ENCODE assay signal across 8 cellular contexts in the genomic region with DNA sequence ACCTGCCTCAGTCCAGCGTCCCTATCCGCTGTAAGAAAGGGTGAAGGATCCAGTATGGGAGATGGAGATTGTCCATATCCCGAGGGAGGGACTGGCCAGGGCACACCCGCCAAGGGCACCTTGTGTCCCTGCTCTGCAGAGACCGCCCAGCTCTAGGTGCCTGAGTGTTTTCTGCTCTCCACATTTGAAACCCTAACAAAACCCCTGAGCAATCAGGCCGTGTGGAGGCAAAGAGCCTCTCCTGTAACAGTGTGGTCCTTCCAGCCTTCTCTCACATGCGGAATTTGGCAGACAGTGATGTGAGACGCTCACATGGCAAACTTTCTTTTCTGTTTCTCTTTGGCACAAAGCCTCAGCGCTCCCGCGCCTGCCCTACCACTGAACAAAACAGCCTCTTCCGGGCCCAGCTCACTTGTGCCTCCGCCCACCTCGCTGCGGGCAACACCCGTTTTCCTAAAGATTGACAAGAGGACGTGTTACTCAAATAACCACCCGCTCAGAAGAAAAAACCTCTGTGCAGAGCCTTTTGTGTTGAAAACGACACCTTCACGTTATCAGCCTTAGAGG.
DNase-seq lines count a peak whose midpoint lies in the region; ATAC-seq, FAIRE-seq and TF ChIP-seq lines count a peak whose summit lies in the region.

No MANE protein-coding gene starts in this region.

- peak; percentile 32 to 51; a peak in 3 of 6 replicates for ATAC-seq in A549
- ATAC-seq in left cardiac atrium: peak; percentile 62 to 79
- ATAC-seq in HG03039 (IDR thresholded peaks at IDR 0.05; ENCODE audit: unreplicated experiment): no peak

- TF ChIP-seq RAD21 in A549 (conservative IDR thresholded peaks at IDR 0.05 in 1 of 2, IDR thresholded peaks at IDR 0.05 in 1 of 2): no peak

- TF ChIP-seq EP300 in A549 (IDR thresholded peaks at IDR 0.05): no peak

- no peak for TF ChIP-seq CTCF in A549 (IDR thresholded peaks at IDR 0.05)
- no peak for TF ChIP-seq CTCF in spleen (IDR thresholded peaks at IDR 0.05 in 8 of 11, conservative IDR thresholded peaks at IDR 0.05 in 3 of 11)

- H3K27ac ChIP-seq in A549 (no peak overlapping the region), spleen (peak overlapping the region in 7 of 8 donors; percentile 48 to 77 (median 70))

- H3K9me3 ChIP-seq in A549 (no peaks in the 10 kb centered on the region), spleen (no peaks in the 10 kb centered on the region)

- 18% methylated on average over 20 of the region's 20 CpGs for WGBS in A549 (ENCODE audit: missing lambda C conversion rate)
- WGBS in spleen, 5 donors: 18 to 23% (median 20%) methylated on average over 19 to 20 of the region's 20 CpGs

- no peaks in the 10 kb centered on the region for H3K36me3 ChIP-seq in spleen

- H3K4me3 ChIP-seq in A549: no peak overlapping the region; the same call in 2 of the 3 replicates
- H3K4me3 ChIP-seq in spleen: peak overlapping the region in 3 of 8 donors; percentile 3 to 45 (median 10)

- intact Hi-C loops in left cardiac atrium (cut with DNase I) (no loop called here), spleen (cut with DNase I; ENCODE audit: low total_unique reads) (no loop called here)

- CTCF ChIA-PET in A549 (lab: Yijun Ruan, JAX): no interaction called here

- H3K27me3 ChIP-seq in spleen (replicated peaks in 1 of 7): peaks cover 0 to 17% (median 0%) of the 10 kb centered on the region in 7 donors

- no peak for TF ChIP-seq POLR2A in A549 (IDR thresholded peaks at IDR 0.05; ENCODE audit: low read length)
- no peak for TF ChIP-seq POLR2A in spleen (IDR thresholded peaks at IDR 0.05)

- H3K4me1 ChIP-seq in A549: no peaks in the 10 kb centered on the region
- peaks cover 0 to 56% (median 26%) of the 10 kb centered on the region in 6 donors for H3K4me1 ChIP-seq in spleen

- FAIRE-seq in A549 (lab: Jason Lieb, UNC): no peak

- POLR2A ChIA-PET in A549 (lab: Yijun Ruan, JAX): no interaction called here

- peak overlapping the region; percentile 37 for H3K4me2 ChIP-seq in A549

- DNase-seq in A549 (ENCODE audit: low read depth in 1 of 2, low spot score in 1 of 2): no peak
- peak; percentile 85 for DNase-seq in NCI-H2107 treated with DMSO at 0.1 percent for 48 hours (lab: John Stamatoyannopoulos, UW; ENCODE audit: unreplicated experiment)
- DNase-seq in activated CD8-positive, alpha-beta memory T cell treated with anti-CD3 and anti-CD28 coated beads for 24 hours: peak; percentile 83
- peak; percentile 76 for DNase-seq in left cardiac atrium
- DNase-seq in spleen: peak; percentile 91
- DNase-seq in dedifferentiated amniotic fluid mesenchymal stem cell (ENCODE audit: extremely low spot score): no peak
- no peak for DNase-seq in NCI-H1092 treated with DMSO at 0.1 percent for 48 hours (lab: John Stamatoyannopoulos, UW)

TF ChIP-seq in A549, 52 proteins besides CTCF, POLR2A, EP300 and RAD21:
- no peak for TF ChIP-seq POLR2AphosphoS2 (conservative IDR thresholded peaks at IDR 0.05; ENCODE audit: low read length)
- no peak for TF ChIP-seq NR3C1 (IDR thresholded peaks at IDR 0.05)
- TF ChIP-seq KDM1A (IDR thresholded peaks at IDR 0.05; ENCODE audit: low read depth): no peak
- TF ChIP-seq, protein P1, sequence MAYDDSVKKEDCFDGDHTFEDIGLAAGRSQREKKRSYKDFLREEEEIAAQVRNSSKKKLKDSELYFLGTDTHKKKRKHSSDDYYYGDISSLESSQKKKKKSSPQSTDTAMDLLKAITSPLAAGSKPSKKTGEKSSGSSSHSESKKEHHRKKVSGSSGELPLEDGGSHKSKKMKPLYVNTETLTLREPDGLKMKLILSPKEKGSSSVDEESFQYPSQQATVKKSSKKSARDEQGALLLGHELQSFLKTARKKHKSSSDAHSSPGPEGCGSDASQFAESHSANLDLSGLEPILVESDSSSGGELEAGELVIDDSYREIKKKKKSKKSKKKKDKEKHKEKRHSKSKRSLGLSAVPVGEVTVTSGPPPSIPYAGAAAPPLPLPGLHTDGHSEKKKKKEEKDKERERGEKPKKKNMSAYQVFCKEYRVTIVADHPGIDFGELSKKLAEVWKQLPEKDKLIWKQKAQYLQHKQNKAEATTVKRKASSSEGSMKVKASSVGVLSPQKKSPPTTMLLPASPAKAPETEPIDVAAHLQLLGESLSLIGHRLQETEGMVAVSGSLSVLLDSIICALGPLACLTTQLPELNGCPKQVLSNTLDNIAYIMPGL (CRISPR knock-in tag; IDR thresholded peaks at IDR 0.05; ENCODE audit: borderline replicate concordance): no peak
- TF ChIP-seq CBX8 (IDR thresholded peaks at IDR 0.05): no peak
- no peak for TF ChIP-seq PHF8 (IDR thresholded peaks at IDR 0.05; ENCODE audit: borderline replicate concordance, low read depth)
- no peak for TF ChIP-seq HOXB5 (CRISPR knock-in tag; IDR thresholded peaks at IDR 0.05)
- TF ChIP-seq RFX5 (IDR thresholded peaks at IDR 0.05): no peak
- TF ChIP-seq EHMT2 (IDR thresholded peaks at IDR 0.05; ENCODE audit: low read depth): no peak
- TF ChIP-seq, protein P2, sequence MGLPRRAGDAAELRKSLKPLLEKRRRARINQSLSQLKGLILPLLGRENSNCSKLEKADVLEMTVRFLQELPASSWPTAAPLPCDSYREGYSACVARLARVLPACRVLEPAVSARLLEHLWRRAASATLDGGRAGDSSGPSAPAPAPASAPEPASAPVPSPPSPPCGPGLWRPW (IDR thresholded peaks at IDR 0.05): no peak
- TF ChIP-seq, protein P3, sequence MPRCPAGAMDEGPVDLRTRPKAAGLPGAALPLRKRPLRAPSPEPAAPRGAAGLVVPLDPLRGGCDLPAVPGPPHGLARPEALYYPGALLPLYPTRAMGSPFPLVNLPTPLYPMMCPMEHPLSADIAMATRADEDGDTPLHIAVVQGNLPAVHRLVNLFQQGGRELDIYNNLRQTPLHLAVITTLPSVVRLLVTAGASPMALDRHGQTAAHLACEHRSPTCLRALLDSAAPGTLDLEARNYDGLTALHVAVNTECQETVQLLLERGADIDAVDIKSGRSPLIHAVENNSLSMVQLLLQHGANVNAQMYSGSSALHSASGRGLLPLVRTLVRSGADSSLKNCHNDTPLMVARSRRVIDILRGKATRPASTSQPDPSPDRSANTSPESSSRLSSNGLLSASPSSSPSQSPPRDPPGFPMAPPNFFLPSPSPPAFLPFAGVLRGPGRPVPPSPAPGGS (IDR thresholded peaks at IDR 0.05): no peak
- no peak for TF ChIP-seq SMC3 (IDR thresholded peaks at IDR 0.05)
- no peak for TF ChIP-seq KDM5A (IDR thresholded peaks at IDR 0.05)
- no peak for TF ChIP-seq TFCP2L1 (CRISPR knock-in tag; IDR thresholded peaks at IDR 0.05)
- no peak for TF ChIP-seq MAZ (IDR thresholded peaks at IDR 0.05; ENCODE audit: borderline replicate concordance, low read depth, low read length)
TF ChIP-seq in A549: peak in this region for 0.

Comparison
In these comparisons a context has a peak if more than half of its experiments do, and no peak if none do; other contexts are left out.
1. DNase-seq: peak in NCI-H2107 treated with DMSO at 0.1 percent for 48 hours (single experiment), activated CD8-positive, alpha-beta memory T cell treated with anti-CD3 and anti-CD28 coated beads for 24 hours (single experiment), left cardiac atrium (single experiment) and spleen (single experiment); none in A549 (0 of 2), dedifferentiated amniotic fluid mesenchymal stem cell (single experiment) and NCI-H1092 treated with DMSO at 0.1 percent for 48 hours (single experiment).
2. H3K27ac ChIP-seq: peak in spleen (7 of 8); none in A549 (0 of 2).